ENCODE assay signal across 25 cellular contexts in the genomic region with DNA sequence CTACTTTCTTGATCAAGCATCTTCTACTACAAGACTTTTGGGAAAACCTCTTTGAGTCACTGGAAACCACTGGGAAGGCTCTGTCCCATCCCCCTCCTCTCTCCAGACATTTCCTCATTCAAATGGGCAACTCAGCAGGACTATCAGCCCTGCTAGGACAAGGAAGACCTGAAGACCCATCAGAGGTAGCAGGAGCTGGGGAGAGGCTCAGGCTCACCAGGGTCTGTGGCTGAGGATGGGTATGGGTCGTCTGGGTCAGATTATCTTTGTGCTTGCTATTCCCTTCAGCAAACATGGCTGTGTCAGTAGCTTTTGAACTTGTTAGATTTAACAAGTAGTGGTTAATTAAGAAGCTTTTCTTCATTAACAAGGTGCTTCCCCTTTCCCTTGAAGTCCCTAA. TPM values are rescaled to one million over a fixed set of nuclear protein-coding genes. Genes with fewer than 3 reads are reported as not detected.
DNase-seq lines count a peak whose midpoint lies in the region; ATAC-seq and TF ChIP-seq lines count a peak whose summit lies in the region.
"Had no signal": no experiment of that assay in that cellular context is flagged by ENCODE, and none has a peak within 500 bp of the region (broad histone marks: within the 10 kb centered on the region; RNA-seq: fewer than 3 reads in every experiment).

No MANE protein-coding gene starts in this region.

- peaks cover 4% of the 10 kb centered on the region; the same call in 1 of the 2 replicates for H3K9me2 ChIP-seq in GM23338 (ENCODE audit: insufficient read depth)

- no peak overlapping the region for H3K14ac ChIP-seq in mesenchymal stem cell (ENCODE audit: low read length in 2 of 2)

- no peaks in the 10 kb centered on the region for H3K79me1 ChIP-seq in mesendoderm (ENCODE audit: low read length)
- no peaks in the 10 kb centered on the region for H3K79me1 ChIP-seq in mesenchymal stem cell (replicated peaks; ENCODE audit: low read length, poor library complexity, severe bottlenecking)

- POLR2A ChIA-PET in WTC11 (lab: Charles Lee), result interaction anchor here (0.7 kb wide), 2 partner anchors 14 to 22 kb away, joined by 6 to 8 read pairs; no protein-coding TSS in a partner anchor

- H2AK5ac ChIP-seq in mesendoderm (ENCODE audit: low read length) (no peak overlapping the region), mesenchymal stem cell (ENCODE audit: low read length, severe bottlenecking) (no peak overlapping the region)

- H4K8ac ChIP-seq in mesendoderm (ENCODE audit: low read depth, low read length), result no peak overlapping the region
- no peak overlapping the region for H4K8ac ChIP-seq in mesenchymal stem cell (ENCODE audit: low read length)

- H4K91ac ChIP-seq in mesenchymal stem cell (ENCODE audit: low read length), result no peak overlapping the region

- H3K9me3 ChIP-seq in endodermal cell (ENCODE audit: control insufficient read depth, low read length) (no peaks in the 10 kb centered on the region), mesenchymal stem cell (ENCODE audit: control insufficient read depth, low read length) (no peaks in the 10 kb centered on the region)
- H3K9me3 ChIP-seq: BE2C, BLaER1 had no signal

- H2BK5ac ChIP-seq in mesendoderm (ENCODE audit: low read length), result no peak overlapping the region
- no peak overlapping the region for H2BK5ac ChIP-seq in mesenchymal stem cell (ENCODE audit: low read depth, low read length, poor library complexity, severe bottlenecking)

- H3K4me1 ChIP-seq in GM23338 (ENCODE audit: insufficient read depth), result peaks cover 9% of the 10 kb centered on the region
- peaks cover 3% of the 10 kb centered on the region for H3K4me1 ChIP-seq in endodermal cell (ENCODE audit: control insufficient read depth, insufficient read depth, low read length)
- H3K4me1 ChIP-seq in mesendoderm (ENCODE audit: control insufficient read depth, low read depth, low read length), result peaks cover 3% of the 10 kb centered on the region
- peaks cover 6% of the 10 kb centered on the region for H3K4me1 ChIP-seq in mesenchymal stem cell (ENCODE audit: control insufficient read depth, insufficient read depth, low read depth, low read length)
- H3K4me1 ChIP-seq: BE2C had no signal

- no peak overlapping the region for H3K4ac ChIP-seq in mesendoderm (ENCODE audit: low read depth, low read length)
- no peak overlapping the region for H3K4ac ChIP-seq in mesenchymal stem cell (ENCODE audit: low read depth in 1 of 2, low read length in 2 of 2)

- CTCF ChIA-PET in WTC11 (lab: Charles Lee), result interaction anchor here (0.6 to 1.4 kb wide), 2 partner anchors 18 to 194 kb away, joined by 3 read pairs; no protein-coding TSS in a partner anchor

- H3K27me3 ChIP-seq in GM23338 (ENCODE audit: insufficient read depth), result no peaks in the 10 kb centered on the region
- H3K27me3 ChIP-seq in endodermal cell (ENCODE audit: control insufficient read depth, insufficient read depth, low read length, poor library complexity, severe bottlenecking), result no peaks in the 10 kb centered on the region
- no peaks in the 10 kb centered on the region for H3K27me3 ChIP-seq in mesendoderm (ENCODE audit: insufficient read depth, low read length, poor library complexity)
- H3K27me3 ChIP-seq in mesenchymal stem cell (ENCODE audit: control insufficient read depth in 1 of 2, insufficient read depth in 1 of 2, low read length in 2 of 2), result no peaks in the 10 kb centered on the region
- H3K27me3 ChIP-seq: BE2C, BLaER1 had no signal

- no peaks in the 10 kb centered on the region for H4K20me1 ChIP-seq in GM23338 (replicated peaks; ENCODE audit: insufficient read depth)
- H4K20me1 ChIP-seq: BLaER1 had no signal

- H3K56ac ChIP-seq in mesendoderm (ENCODE audit: low read length), result no peak overlapping the region

- H3K9me3 Mint-ChIP-seq in GM23338 (no peaks in the 10 kb centered on the region), WTC11 (peaks cover 9% of the 10 kb centered on the region), endodermal cell (no peaks in the 10 kb centered on the region)
- H3K9me3 Mint-ChIP-seq: CD14-positive monocyte; CD4-positive, alpha-beta memory T cell; CD8-positive, alpha-beta memory T cell had no signal

- no peak overlapping the region for H3K4me3 ChIP-seq in GM23338
- no peak overlapping the region for H3K4me3 ChIP-seq in endodermal cell (ENCODE audit: low read length)
- no peak overlapping the region for H3K4me3 ChIP-seq in mesendoderm (ENCODE audit: low read length)
- H3K4me3 ChIP-seq in mesenchymal stem cell (ENCODE audit: insufficient read depth in 1 of 2, low read depth in 1 of 2, low read length in 2 of 2), result no peak overlapping the region
- H3K4me3 ChIP-seq: BLaER1, GM12878 had no signal

- H4K5ac ChIP-seq in mesendoderm (ENCODE audit: low read length), result no peak overlapping the region

- 21% methylated on average over 1 of the region's 1 CpG; no CpG with 5 or more reads in 1 of the 2 experiments for WGBS in endodermal cell (ENCODE audit: insufficient coverage in 1 of 2, insufficient read length in 1 of 2), 2 experiments
- no CpG with 5 or more reads among the region's 1 CpG for WGBS in mesendoderm (ENCODE audit: extremely low coverage, insufficient coverage, low lambda C conversion rate)
- 30% methylated on average over 1 of the region's 1 CpG for WGBS in mesenchymal stem cell

- H2AFZ ChIP-seq in GM23338 (peak overlapping the region; percentile 56; the same call in 1 of the 2 replicates), mesenchymal stem cell (ENCODE audit: low read depth, low read length) (no peak overlapping the region)

- H3K4me1 Mint-ChIP-seq in GM23338 (peaks cover 21% of the 10 kb centered on the region), WTC11 (peaks cover 22% of the 10 kb centered on the region), endodermal cell (peaks cover 18% of the 10 kb centered on the region)
- H3K4me1 Mint-ChIP-seq: CD4-positive, alpha-beta memory T cell; CD4-positive, CD25-positive, alpha-beta regulatory T cell; CD8-positive, alpha-beta memory T cell had no signal

- ATAC-seq in GM23338, result no peak
- peak; percentile 47 for ATAC-seq in WTC11
- ATAC-seq: GM12878 had no signal

- H3K27me3 Mint-ChIP-seq in GM23338 (ENCODE audit: insufficient read depth, low read depth, poor library complexity), result no peaks in the 10 kb centered on the region
- H3K27me3 Mint-ChIP-seq in WTC11 (ENCODE audit: low read depth), result no peaks in the 10 kb centered on the region; the same call in 1 of the 2 replicates
- no peaks in the 10 kb centered on the region for H3K27me3 Mint-ChIP-seq in endodermal cell (ENCODE audit: insufficient read depth)
- H3K27me3 Mint-ChIP-seq: CD4-positive, alpha-beta memory T cell; CD4-positive, CD25-positive, alpha-beta regulatory T cell; CD8-positive, alpha-beta memory T cell had no signal

- H3K36me3 Mint-ChIP-seq in GM23338 (ENCODE audit: low read depth), result no peaks in the 10 kb centered on the region
- H3K36me3 Mint-ChIP-seq in WTC11, result no peaks in the 10 kb centered on the region
- H3K36me3 Mint-ChIP-seq in endodermal cell (ENCODE audit: low read depth), result no peaks in the 10 kb centered on the region
- H3K36me3 Mint-ChIP-seq: CD14-positive monocyte; CD4-positive, alpha-beta memory T cell; CD4-positive, CD25-positive, alpha-beta regulatory T cell; CD8-positive, alpha-beta memory T cell had no signal

- H3K4me2 ChIP-seq in GM23338 (no peak overlapping the region), mesendoderm (ENCODE audit: low read length) (no peak overlapping the region), mesenchymal stem cell (ENCODE audit: low read length, poor library complexity, severe bottlenecking) (no peak overlapping the region)
- H3K4me2 ChIP-seq: BLaER1 had no signal

- H2BK120ac ChIP-seq in mesendoderm (ENCODE audit: low read depth, low read length) (no peak overlapping the region), mesenchymal stem cell (ENCODE audit: low read depth, low read length) (no peak overlapping the region)

- H3K36me3 ChIP-seq in GM23338 (ENCODE audit: insufficient read depth), result no peaks in the 10 kb centered on the region
- H3K36me3 ChIP-seq in endodermal cell (ENCODE audit: control insufficient read depth, insufficient read depth, low read length), result no peaks in the 10 kb centered on the region
- H3K36me3 ChIP-seq in mesendoderm (ENCODE audit: control insufficient read depth, insufficient read depth, low read length), result no peaks in the 10 kb centered on the region
- H3K36me3 ChIP-seq in mesenchymal stem cell (ENCODE audit: control insufficient read depth in 1 of 2, insufficient read depth in 2 of 2, low read depth in 1 of 2, low read length in 2 of 2), result no peaks in the 10 kb centered on the region
- H3K36me3 ChIP-seq: BE2C, BLaER1 had no signal

- no peak overlapping the region for H3K9ac ChIP-seq in endodermal cell (ENCODE audit: extremely low read depth, low read length, poor library complexity, severe bottlenecking)
- H3K9ac ChIP-seq in mesendoderm (ENCODE audit: low read length), result no peak overlapping the region
- H3K9ac ChIP-seq in mesenchymal stem cell (ENCODE audit: low read length), result no peak overlapping the region
- H3K9ac ChIP-seq: BLaER1 had no signal

- no peak overlapping the region for H2BK15ac ChIP-seq in mesendoderm (replicated peaks; ENCODE audit: low read depth)
- H2BK15ac ChIP-seq in mesenchymal stem cell (ENCODE audit: low read depth, poor library complexity, severe bottlenecking), result no peak overlapping the region

- no peak overlapping the region for H3K4me3 Mint-ChIP-seq in GM23338
- H3K4me3 Mint-ChIP-seq in WTC11, result no peak overlapping the region
- H3K4me3 Mint-ChIP-seq in endodermal cell, result no peak overlapping the region
- H3K4me3 Mint-ChIP-seq: CD14-positive monocyte; CD4-positive, alpha-beta memory T cell; CD4-positive, CD25-positive, alpha-beta regulatory T cell; CD8-positive, alpha-beta memory T cell had no signal

- H3K27ac ChIP-seq in GM23338 (ENCODE audit: low read depth) (no peak overlapping the region), endodermal cell (ENCODE audit: low read depth, low read length) (no peak overlapping the region), mesendoderm (ENCODE audit: low read depth, low read length) (no peak overlapping the region), mesenchymal stem cell (ENCODE audit: low read length, poor library complexity, severe bottlenecking) (no peak overlapping the region)
- H3K27ac ChIP-seq: BLaER1 had no signal

- H3K23ac ChIP-seq in mesendoderm (ENCODE audit: low read length) (no peak overlapping the region), mesenchymal stem cell (ENCODE audit: low read length in 2 of 2) (no peak overlapping the region)

- no peak overlapping the region for H2BK12ac ChIP-seq in mesenchymal stem cell (ENCODE audit: low read length in 2 of 2)

- no peak for DNase-seq in GM23338 (ENCODE audit: low spot score)
- DNase-seq in WTC11 (ENCODE audit: low spot score), result no peak
- DNase-seq in endodermal cell, result peak; percentile 76
- peak; percentile 51 for DNase-seq in mesendoderm
- no peak for DNase-seq in mesenchymal stem cell
- no peak for DNase-seq in KBM-7
- DNase-seq in NCI-H146 (lab: John Stamatoyannopoulos, UW), result no peak
- DNase-seq: 8988T; ACHN; BE2C; C1 segment of cervical spinal cord; CD4-positive, alpha-beta memory T cell; CD4-positive, CD25-positive, alpha-beta regulatory T cell; CD8-positive, alpha-beta memory T cell; COR-L47; DMS 273 treated with DMSO at 0.1 percent for 48 hours; DMS153; DMS53; DMS79; DND-41; EL; GDM1 had no signal

- TF ChIP-seq CTCF in GM23338 (conservative IDR thresholded peaks at IDR 0.05; ENCODE audit: low read depth in 2 of 2), result no peak
- no peak for TF ChIP-seq CTCF in WTC11 (IDR thresholded peaks at IDR 0.05)
- TF ChIP-seq CTCF in endodermal cell (conservative IDR thresholded peaks at IDR 0.05), result no peak

- H3K18ac ChIP-seq in mesendoderm (ENCODE audit: low read length) (no peak overlapping the region), mesenchymal stem cell (ENCODE audit: low read depth in 1 of 2, low read length in 2 of 2) (no peak overlapping the region)

- in situ Hi-C loops in KBM-7 (cut with MboI; ENCODE audit: low pct_unique_long_range_greater_than_20kb, low sequenced_read_pairs), result no loop called here

- H3K79me2 ChIP-seq in GM23338 (replicated peaks; ENCODE audit: insufficient read depth), result no peaks in the 10 kb centered on the region
- no peaks in the 10 kb centered on the region for H3K79me2 ChIP-seq in mesendoderm (ENCODE audit: control insufficient read depth, insufficient read depth, low read length)

- H3F3A ChIP-seq in GM23338 (replicated peaks; ENCODE audit: low read depth), result no peaks in the 10 kb centered on the region

- no peak overlapping the region for H3K27ac Mint-ChIP-seq in GM23338
- no peak overlapping the region for H3K27ac Mint-ChIP-seq in WTC11
- H3K27ac Mint-ChIP-seq in endodermal cell, result no peak overlapping the region
- H3K27ac Mint-ChIP-seq: CD14-positive monocyte; CD4-positive, CD25-positive, alpha-beta regulatory T cell; CD8-positive, alpha-beta memory T cell had no signal

RNA-seq across cellular contexts. Expression of gene NF1, which starts 15.0 kb away (rescaled TPM):
- total RNA-seq in GM23338 (2014; rRNA removed; shearing (Covaris generic)), result 48.3 and 49.7 TPM in 2 replicates
- polyA plus RNA-seq in GM23338 (2016; fragmentation: Nextera tagmentation; extraction: Ambion mirVana), result 11.9 and 16.3 TPM in 2 replicates
- 33.6 to 39.0 TPM (median 35.4 TPM) in 3 replicates for total RNA-seq in WTC11 (2021)
- total RNA-seq in endodermal cell, result 10 to 100 TPM; 61.9 to 69.3 TPM
- polyA plus RNA-seq in endodermal cell (2013, experiment 1 of 2), result 35.2 TPM
- 34.2 TPM for polyA plus RNA-seq in endodermal cell (2013, experiment 2 of 2)
- polyA plus RNA-seq in mesendoderm (2013, experiment 1 of 2), result 11.0 TPM
- 11.6 TPM for polyA plus RNA-seq in mesendoderm (2013, experiment 2 of 2)
- 22.2 TPM for polyA plus RNA-seq in mesenchymal stem cell (2013, experiment 1 of 2)
- polyA plus RNA-seq in mesenchymal stem cell (2013, experiment 2 of 2), result 20.6 TPM

Comparison
In these comparisons a context has a peak if more than half of its experiments do, and no peak if none do; other contexts are left out.
1. DNase-seq: peak in endodermal cell (single experiment) and mesendoderm (single experiment); none in GM23338 (single experiment), WTC11 (single experiment), mesenchymal stem cell (single experiment), KBM-7 (single experiment) and NCI-H146 (single experiment).